ENCODE assay signal across 10 cellular contexts in the genomic region with DNA sequence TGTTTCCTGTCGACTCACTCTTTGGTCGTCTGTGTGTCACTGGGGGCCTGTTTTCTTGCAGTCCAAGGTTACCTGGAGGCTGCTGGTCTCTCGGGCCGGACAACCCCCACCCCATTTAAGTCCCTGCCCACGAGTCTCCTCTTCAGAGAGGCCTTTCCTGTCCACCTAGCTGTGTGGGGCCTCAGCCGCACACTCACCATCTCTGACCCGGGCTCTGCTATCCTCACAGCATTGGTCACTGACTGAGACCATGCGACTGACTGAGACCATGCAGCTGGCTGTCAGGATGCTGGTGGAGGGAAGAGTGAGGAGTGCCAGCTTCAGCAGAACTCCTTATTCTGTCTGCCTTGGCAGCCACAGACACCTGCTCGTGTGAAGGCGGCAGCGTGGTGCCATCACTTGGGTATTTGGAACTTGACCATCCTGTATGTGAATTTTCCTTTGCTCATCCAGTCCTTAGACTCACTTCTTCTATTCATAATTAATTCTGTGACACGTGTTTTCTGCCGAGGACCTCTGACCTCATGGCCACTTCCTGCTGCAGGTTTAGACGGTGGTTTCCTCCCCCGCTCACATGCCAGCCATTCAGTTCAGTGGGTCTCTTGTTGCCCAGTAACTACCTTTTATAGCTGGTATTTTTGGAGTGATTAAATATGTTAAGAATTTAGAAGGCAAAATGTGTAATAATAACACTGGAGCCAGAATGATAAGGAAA. TPM values are rescaled to one million over a fixed set of nuclear protein-coding genes. Genes with fewer than 3 reads are reported as not detected.
A peak's percentile ranks its signal among the peaks of the same experiment; 100 is the strongest.
DNase-seq lines count a peak whose midpoint lies in the region; ATAC-seq lines count a peak whose summit lies in the region.
"Had no signal": no experiment of that assay in that cellular context is flagged by ENCODE, and none has a peak within 500 bp of the region (broad histone marks: within the 10 kb centered on the region; RNA-seq: fewer than 3 reads in every experiment).

No MANE protein-coding gene starts in this region.

- no peaks in the 10 kb centered on the region for H3K79me2 ChIP-seq in ACC112 (ENCODE audit: control insufficient read depth, insufficient read depth, low read length, unreplicated experiment)

- DNase-seq in HT-29 (ENCODE audit: low spot score) (peak; percentile 38), islet precursor cell (peak; percentile 88), NCI-H526 treated with DMSO at 0.1 percent for 48 hours (lab: John Stamatoyannopoulos, UW) (no peak), substantia nigra (lab: John Stamatoyannopoulos, UW) (no peak)
- peak; percentile 29 for DNase-seq in activated CD8-positive, alpha-beta memory T cell treated with anti-CD3 and anti-CD28 coated beads, Interleukin-2, amount 50 U/mL, for 4 hours
- DNase-seq: anterior cingulate cortex, sigmoid colon had no signal

- no peak overlapping the region for H3K4me3 ChIP-seq in ACC112 (ENCODE audit: low read depth, low read length)
- H3K4me3 ChIP-seq: sigmoid colon had no signal

- H3K27ac ChIP-seq in ACC112 (ENCODE audit: low read depth, low read length) (peak overlapping the region; percentile 69), substantia nigra (ENCODE audit: low read depth, low read length, poor library complexity, severe bottlenecking) (no peak overlapping the region)
- H3K27ac ChIP-seq: sigmoid colon had no signal

- no peak overlapping the region for H2AFZ ChIP-seq in ACC112 (ENCODE audit: low read length, unreplicated experiment)

- no peak for ATAC-seq in HG03175 (IDR thresholded peaks at IDR 0.05; ENCODE audit: unreplicated experiment)
- ATAC-seq in GM18868 (IDR thresholded peaks at IDR 0.05; ENCODE audit: unreplicated experiment) = no peak

- H3K36me3 ChIP-seq in ACC112 (ENCODE audit: insufficient read depth, low read length) = peaks cover 6% of the 10 kb centered on the region
- H3K36me3 ChIP-seq: sigmoid colon had no signal

- no peaks in the 10 kb centered on the region for H3K27me3 ChIP-seq in ACC112 (ENCODE audit: insufficient read depth, low read length)
- H3K27me3 ChIP-seq: sigmoid colon had no signal

- H3K4me1 ChIP-seq in ACC112 (ENCODE audit: control insufficient read depth, insufficient read depth, low read length, unreplicated experiment) = peaks cover 25% of the 10 kb centered on the region

RNA-seq across cellular contexts. Expression of a gene that starts 47.5 kb away (rescaled TPM):
- 31.1 and 43.3 TPM in 2 replicates for total RNA-seq in HT-29 (2014; rRNA removed; shearing (Covaris generic))

RNA-seq across cellular contexts. Expression of a gene that starts 58.9 kb away (rescaled TPM):
- total RNA-seq in HT-29 (2014; rRNA removed; shearing (Covaris generic)) = 2.4 and 3.6 TPM in 2 replicates

Comparison
In these comparisons a context has a peak if more than half of its experiments do, and no peak if none do; other contexts are left out.
1. DNase-seq: peak in HT-29 (single experiment), activated CD8-positive, alpha-beta memory T cell treated with anti-CD3 and anti-CD28 coated beads, Interleukin-2, amount 50 U/mL, for 4 hours (single experiment) and islet precursor cell (single experiment); none in NCI-H526 treated with DMSO at 0.1 percent for 48 hours (single experiment) and substantia nigra (0 of 49).